20 cellular contexts compared by ENCODE assay signal in the genomic region with DNA sequence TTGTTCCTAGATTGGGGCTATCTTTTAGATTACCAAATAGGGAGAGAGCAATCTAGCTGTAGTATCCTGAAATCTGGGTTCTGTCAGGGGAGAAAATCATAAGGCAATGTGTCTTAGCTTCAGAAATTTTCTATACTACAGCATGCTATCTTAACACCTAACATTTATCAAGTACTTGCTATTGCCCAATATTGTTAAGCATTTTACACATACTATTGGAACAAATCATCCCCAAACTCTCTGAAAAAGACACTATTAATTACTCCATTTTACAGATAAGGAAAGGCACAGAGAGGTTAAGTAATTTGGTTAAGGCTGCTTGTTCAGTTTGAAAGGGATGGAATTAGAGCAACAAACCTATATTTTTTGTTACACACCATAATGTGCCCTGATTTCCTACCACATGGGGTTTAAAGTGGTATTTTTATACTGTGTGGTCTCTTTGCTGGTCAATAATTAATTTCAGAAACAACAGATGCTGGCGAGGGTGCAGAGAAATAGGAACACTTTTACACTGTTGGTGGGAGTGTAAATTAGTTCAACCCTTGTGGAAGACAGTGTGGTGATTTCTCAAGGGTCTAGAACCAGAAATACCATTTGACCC. TPM values are rescaled to one million over a fixed set of nuclear protein-coding genes. Genes with fewer than 3 reads are reported as not detected.
DNase-seq lines count a peak whose midpoint lies in the region; ATAC-seq, FAIRE-seq and TF ChIP-seq lines count a peak whose summit lies in the region.
"Had no signal": no experiment of that assay in that cellular context is flagged by ENCODE, and none has a peak within 500 bp of the region (broad histone marks: within the 10 kb centered on the region; RNA-seq: fewer than 3 reads in every experiment).

No MANE protein-coding gene starts in this region.

- H4K20me1 ChIP-seq in astrocyte (ENCODE audit: insufficient read depth, low read length), result no peaks in the 10 kb centered on the region
- H4K20me1 ChIP-seq in PC-3 (ENCODE audit: low read length), result no peaks in the 10 kb centered on the region

- POLR2A ChIA-PET in PC-3 (lab: Charles Lee; ENCODE audit: unreplicated experiment), result no interaction called here

- no peaks in the 10 kb centered on the region for H3F3A ChIP-seq in PC-3 (ENCODE audit: low read length, unreplicated experiment)

- intact Hi-C loops in PC-3 (cut with micrococcal nuclease) (no loop called here), dorsolateral prefrontal cortex (cut with DNase I) (no loop called here)

- no peaks in the 10 kb centered on the region for H3K9me2 ChIP-seq in PC-3 (replicated peaks; ENCODE audit: low read length)

- H3K4me1 Mint-ChIP-seq in astrocyte (ENCODE audit: low read depth, unreplicated experiment), result peaks cover 3% of the 10 kb centered on the region

- H3K4me3 ChIP-seq in astrocyte (ENCODE audit: insufficient read depth, low read depth, low read length) (no peak overlapping the region), PC-3 (ENCODE audit: low read length) (no peak overlapping the region), dorsolateral prefrontal cortex (no peak overlapping the region)
- H3K4me3 ChIP-seq: PC-9 had no signal

- FAIRE-seq in GM18507 (lab: Jason Lieb, UNC) (peak; percentile 76), astrocyte (lab: Jason Lieb, UNC) (no peak)
- FAIRE-seq: H54 had no signal

- H3K4me2 ChIP-seq in astrocyte (ENCODE audit: low read length) (no peak overlapping the region), PC-3 (ENCODE audit: low read length) (no peak overlapping the region)
- H3K4me2 ChIP-seq: KMS-11, PC-9 had no signal

- H3K27ac ChIP-seq in astrocyte (ENCODE audit: low read depth, low read length), result no peak overlapping the region
- H3K27ac ChIP-seq in PC-3 (ENCODE audit: low read length), result no peak overlapping the region
- H3K27ac ChIP-seq in dorsolateral prefrontal cortex, result no peak overlapping the region
- H3K27ac ChIP-seq: KMS-11, PC-9 had no signal

- H3K27me3 ChIP-seq in astrocyte (ENCODE audit: insufficient read depth, low read length) (no peaks in the 10 kb centered on the region), PC-3 (ENCODE audit: low read length) (no peaks in the 10 kb centered on the region), dorsolateral prefrontal cortex (no peaks in the 10 kb centered on the region)

- DNase-seq in GM18507 (ENCODE audit: extremely low spot score, insufficient read length, low read depth) (no peak), astrocyte (ENCODE audit: low read depth) (peak; percentile 48), PC-3 (no peak), dorsolateral prefrontal cortex (no peak), NCI-H526 (lab: John Stamatoyannopoulos, UW) (no peak), epidermal melanocyte (ENCODE audit: insufficient read length, low spot score) (no peak)
- DNase-seq: 8988T, DND-41, HFFc6, NCI-H1048, NCI-H1436, NCI-H1930, NCI-H226, NCI-H524, PC-9 had no signal

- H3K9me3 ChIP-seq in astrocyte (ENCODE audit: insufficient read depth, low read depth, low read length) (no peaks in the 10 kb centered on the region), PC-3 (ENCODE audit: low read length) (no peaks in the 10 kb centered on the region)

- no peaks in the 10 kb centered on the region for H3K79me2 ChIP-seq in astrocyte (ENCODE audit: insufficient read depth, low read length)
- H3K79me2 ChIP-seq in PC-3 (ENCODE audit: low read length), result no peaks in the 10 kb centered on the region

- CTCF ChIA-PET in PC-3 (lab: Charles Lee), result no interaction called here

- no peak overlapping the region for H3K27ac Mint-ChIP-seq in astrocyte (ENCODE audit: unreplicated experiment)
- H3K27ac Mint-ChIP-seq: B cell, HFFc6 had no signal

- no peak for TF ChIP-seq CTCF in astrocyte (IDR thresholded peaks at IDR 0.05; ENCODE audit: insufficient read depth, low read depth, low read length)
- TF ChIP-seq CTCF in PC-3 (conservative IDR thresholded peaks at IDR 0.05; ENCODE audit: low read depth, low read length), result no peak
- TF ChIP-seq CTCF in dorsolateral prefrontal cortex (IDR thresholded peaks at IDR 0.05 in 54 of 56, conservative IDR thresholded peaks at IDR 0.05 in 2 of 56; ENCODE audit: low read depth in 1 of 56, partially characterized antibody in 56 of 56), result no peak

- H3K9ac ChIP-seq in astrocyte (ENCODE audit: low read length) (no peak overlapping the region), PC-3 (ENCODE audit: low read length) (no peak overlapping the region)
- H3K9ac ChIP-seq: KMS-11 had no signal

- no peaks in the 10 kb centered on the region for H3K4me1 ChIP-seq in astrocyte (ENCODE audit: insufficient read depth, low read length)
- H3K4me1 ChIP-seq in PC-3 (ENCODE audit: insufficient read depth, low read length), result no peaks in the 10 kb centered on the region

- no TSS peak for BruUV-seq in PC-3 (replicated peaks; lab: Mats Ljungman, UMichigan)

- peaks cover 1% of the 10 kb centered on the region for H3K36me3 Mint-ChIP-seq in astrocyte (ENCODE audit: low read depth, unreplicated experiment)

- peak; percentile 41 for ATAC-seq in GM19468 (IDR thresholded peaks at IDR 0.05; ENCODE audit: extremely low read depth, unreplicated experiment)
- ATAC-seq in HG03108 (IDR thresholded peaks at IDR 0.05; ENCODE audit: unreplicated experiment), result peak; percentile 38
- no peak for ATAC-seq in PC-3

- no peak overlapping the region for H2AFZ ChIP-seq in astrocyte (ENCODE audit: low read depth, low read length)
- no peak overlapping the region for H2AFZ ChIP-seq in PC-3 (ENCODE audit: low read length)
- H2AFZ ChIP-seq: PC-9 had no signal

- no peak overlapping the region for H3K4me3 Mint-ChIP-seq in astrocyte (ENCODE audit: unreplicated experiment)
- H3K4me3 Mint-ChIP-seq: B cell, HFFc6 had no signal

- H3K36me3 ChIP-seq in astrocyte (ENCODE audit: insufficient read depth, low read length), result peaks cover 14% of the 10 kb centered on the region
- H3K36me3 ChIP-seq in PC-3 (ENCODE audit: low read depth, low read length), result no peaks in the 10 kb centered on the region

- peaks cover 4% of the 10 kb centered on the region for H3K9me3 Mint-ChIP-seq in astrocyte (ENCODE audit: unreplicated experiment)
- H3K9me3 Mint-ChIP-seq: HFFc6 had no signal

- H3K27me3 Mint-ChIP-seq in astrocyte (ENCODE audit: low read depth, unreplicated experiment), result no peaks in the 10 kb centered on the region
- H3K27me3 Mint-ChIP-seq: B cell had no signal

RNA-seq across cellular contexts. Expression of a gene that starts 57.2 kb away (rescaled TPM):
- total RNA-seq in astrocyte (50.9 and 53.8 TPM in 2 replicates), PC-3 (2014; rRNA removed) (13.3 and 16.0 TPM in 2 replicates), dorsolateral prefrontal cortex (10 to 100 TPM; 14.5 to 24.0 (median 19.2) TPM)
